1 cellular context compared by ENCODE assay signal in the genomic region with DNA sequence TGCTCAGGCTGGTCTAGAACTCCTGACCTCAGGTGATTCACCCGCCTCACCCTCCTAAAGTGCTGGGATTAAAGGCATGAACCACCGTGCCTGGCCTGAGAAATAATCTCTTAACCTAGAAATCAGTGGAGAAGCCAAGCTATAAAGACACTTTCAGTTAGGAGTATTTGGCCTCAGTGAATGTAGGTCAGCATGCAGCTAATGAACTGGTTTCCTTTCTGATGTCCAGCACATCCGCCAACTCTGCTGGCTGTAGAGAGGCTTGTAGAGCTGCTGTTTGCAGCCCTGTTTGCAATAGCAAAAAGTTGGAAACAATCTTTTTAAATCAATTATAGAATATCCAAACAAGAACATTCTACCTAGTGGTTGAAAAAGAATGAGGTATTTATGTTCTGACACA.
TF ChIP-seq lines count a peak whose summit lies in the region.

No MANE protein-coding gene starts in this region.

TF ChIP-seq in endothelial cell of umbilical vein, 7 proteins besides CTCF, POLR2A, EP300 and RAD21:
- TF ChIP-seq GATA2 (IDR thresholded peaks at IDR 0.05; ENCODE audit: insufficient read depth, insufficient read length, low read depth, low read length) (no peak), EZH2 (IDR thresholded peaks at IDR 0.05; ENCODE audit: borderline replicate concordance, low read depth, low read length, severe bottlenecking) (no peak), JUN (IDR thresholded peaks at IDR 0.05; ENCODE audit: borderline replicate concordance, insufficient read depth, insufficient read length, low read depth) (no peak), POLR2AphosphoS5 (IDR thresholded peaks at IDR 0.05; ENCODE audit: insufficient read depth, low read depth, low read length) (no peak), MYC (IDR thresholded peaks at IDR 0.05; ENCODE audit: low read depth, low read length) (no peak)
